16 cellular contexts compared by ENCODE assay signal in the genomic region with DNA sequence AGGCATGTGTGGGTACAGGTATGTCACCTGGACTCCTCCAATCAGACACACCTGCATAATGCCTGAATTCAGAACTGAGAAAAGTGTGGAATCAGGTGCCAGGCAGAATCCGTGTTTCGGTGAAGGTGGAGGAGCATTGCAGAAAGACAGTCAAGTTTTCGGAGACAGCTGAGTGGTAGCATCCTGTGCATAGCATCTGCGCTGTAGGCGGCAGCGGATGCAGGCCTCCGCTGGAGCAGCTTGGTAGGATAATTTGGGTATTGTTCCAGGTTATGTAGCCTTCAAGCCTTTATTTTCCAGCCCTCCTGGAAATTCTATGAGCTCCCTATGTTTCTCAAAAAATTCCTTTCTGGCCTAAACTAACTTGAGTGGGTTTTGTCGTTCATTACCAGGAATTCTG. TPM values are rescaled to one million over a fixed set of nuclear protein-coding genes. Genes with fewer than 3 reads are reported as not detected.
DNase-seq lines count a peak whose midpoint lies in the region; TF ChIP-seq lines count a peak whose summit lies in the region.
"Had no signal": no experiment of that assay in that cellular context is flagged by ENCODE, and none has a peak within 500 bp of the region (broad histone marks: within the 10 kb centered on the region; RNA-seq: fewer than 3 reads in every experiment).

No MANE protein-coding gene starts in this region.

- no peak overlapping the region for H3K4me2 ChIP-seq in mammary epithelial cell (ENCODE audit: insufficient read depth, low read depth, low read length)
- H3K4me2 ChIP-seq: A549; BLaER1 treated with 17β-estradiol and CSF1 and Interleukin-3, amounts not matched to agents 10 nM and 100 nM had no signal

- intact Hi-C loops in mammary epithelial cell (cut with micrococcal nuclease): no loop called here
- intact Hi-C loops in breast epithelium (cut with DNase I; ENCODE audit: low total_unique reads): no loop called here

- no peak overlapping the region for H3K4me3 ChIP-seq in mammary epithelial cell (replicated peaks in 1 of 3; ENCODE audit: insufficient read depth in 1 of 3, low read depth in 2 of 3, low read length in 3 of 3)
- no peak overlapping the region for H3K4me3 ChIP-seq in breast epithelium
- H3K4me3 ChIP-seq: A549; BLaER1 treated with 17β-estradiol and CSF1 and Interleukin-3, amounts not matched to agents 10 nM and 100 nM had no signal

- DNase-seq in mammary epithelial cell (no peak), breast epithelium (ENCODE audit: low spot score in 2 of 2) (no peak), occipital lobe (lab: John Stamatoyannopoulos, UW) (peak; percentile 17), GM19238 (ENCODE audit: insufficient read length, low spot score) (no peak), RPMI8226 (no peak)
- DNase-seq: AML-193; Caco-2; Calu3; CD4-positive, alpha-beta T cell; CD8-positive, alpha-beta T cell; DMS79 treated with DMSO at 0.1 percent for 48 hours; GF-D8 had no signal

- no TSS peak for BruUV-seq in mammary epithelial cell (replicated peaks; lab: Mats Ljungman, UMichigan)

- CTCF ChIA-PET in mammary epithelial cell (lab: Charles Lee; ENCODE audit: low non-redundant PET): no interaction called here

- in situ Hi-C loops in mammary epithelial cell (cut with MboI; ENCODE audit: low sequenced_read_pairs in 2 of 2): no loop called here

- no peaks in the 10 kb centered on the region for H3K79me2 ChIP-seq in mammary epithelial cell (ENCODE audit: insufficient read depth, low read length)

- TF ChIP-seq CTCF in mammary epithelial cell (conservative IDR thresholded peaks at IDR 0.05 in 1 of 2, IDR thresholded peaks at IDR 0.05 in 1 of 2; ENCODE audit: extremely low read depth in 1 of 2, insufficient read depth in 1 of 2, low read depth in 1 of 2, low read length in 2 of 2) (no peak), breast epithelium (IDR thresholded peaks at IDR 0.05) (no peak)

- dilution Hi-C loops in mammary epithelial cell (cut with HindIII; ENCODE audit: low sequenced_read_pairs): no loop called here

- 93% methylated on average over 8 of the region's 8 CpGs for WGBS in mammary epithelial cell (ENCODE audit: low coverage, missing lambda C conversion rate)

- no peaks in the 10 kb centered on the region for H4K20me1 ChIP-seq in mammary epithelial cell (ENCODE audit: insufficient read depth, low read length)
- H4K20me1 ChIP-seq: BLaER1 treated with 17β-estradiol and CSF1 and Interleukin-3, amounts not matched to agents 10 nM and 100 nM had no signal

- peak overlapping the region; percentile 1 for H2AFZ ChIP-seq in mammary epithelial cell (ENCODE audit: low read depth, low read length)

- H3K4me1 ChIP-seq in mammary epithelial cell (ENCODE audit: insufficient read depth, low read length) (peaks cover 19% of the 10 kb centered on the region), breast epithelium (peaks cover 0 to 2% of the 10 kb centered on the region in 2 donors)
- H3K4me1 ChIP-seq: A549, Caco-2 had no signal

- H3K9ac ChIP-seq in mammary epithelial cell (ENCODE audit: insufficient read depth, low read length): no peak overlapping the region
- H3K9ac ChIP-seq: BLaER1 treated with 17β-estradiol and CSF1 and Interleukin-3, amounts not matched to agents 10 nM and 100 nM had no signal

- no peak overlapping the region for H3K27ac ChIP-seq in mammary epithelial cell (ENCODE audit: insufficient read depth, low read depth, low read length)
- no peak overlapping the region for H3K27ac ChIP-seq in breast epithelium
- H3K27ac ChIP-seq: 22Rv1; A549; BLaER1 treated with 17β-estradiol and CSF1 and Interleukin-3, amounts not matched to agents 10 nM and 100 nM; C4-2B had no signal

- H3K27me3 ChIP-seq in mammary epithelial cell (ENCODE audit: insufficient read depth, low read length): no peaks in the 10 kb centered on the region
- no peaks in the 10 kb centered on the region for H3K27me3 ChIP-seq in breast epithelium
- H3K27me3 ChIP-seq: BLaER1 treated with 17β-estradiol and CSF1 and Interleukin-3, amounts not matched to agents 10 nM and 100 nM had no signal

- H3K36me3 ChIP-seq in mammary epithelial cell (ENCODE audit: insufficient read depth, low read length) (no peaks in the 10 kb centered on the region), breast epithelium (no peaks in the 10 kb centered on the region)
- H3K36me3 ChIP-seq: BLaER1 treated with 17β-estradiol and CSF1 and Interleukin-3, amounts not matched to agents 10 nM and 100 nM had no signal

- TF ChIP-seq POLR2A in breast epithelium (IDR thresholded peaks at IDR 0.05): no peak

- no peaks in the 10 kb centered on the region for H3K9me3 ChIP-seq in mammary epithelial cell (replicated peaks; ENCODE audit: insufficient read depth, low read length)
- no peaks in the 10 kb centered on the region for H3K9me3 ChIP-seq in breast epithelium
- H3K9me3 ChIP-seq: A549; BLaER1 treated with 17β-estradiol and CSF1 and Interleukin-3, amounts not matched to agents 10 nM and 100 nM had no signal

RNA-seq across cellular contexts. Expression of gene ARMC2, which starts 15.5 kb away (rescaled TPM):
- total RNA-seq in mammary epithelial cell (1 to 10 TPM; 1.5 to 2.5 TPM), breast epithelium (1 to 10 TPM; 4.3 to 7.9 (median 7.2) TPM), occipital lobe (15.3 TPM)
- polyA plus RNA-seq in mammary epithelial cell: 1.5 TPM
- polyA minus RNA-seq in mammary epithelial cell: not detected
